15 cellular contexts compared by ENCODE assay signal in the genomic region with DNA sequence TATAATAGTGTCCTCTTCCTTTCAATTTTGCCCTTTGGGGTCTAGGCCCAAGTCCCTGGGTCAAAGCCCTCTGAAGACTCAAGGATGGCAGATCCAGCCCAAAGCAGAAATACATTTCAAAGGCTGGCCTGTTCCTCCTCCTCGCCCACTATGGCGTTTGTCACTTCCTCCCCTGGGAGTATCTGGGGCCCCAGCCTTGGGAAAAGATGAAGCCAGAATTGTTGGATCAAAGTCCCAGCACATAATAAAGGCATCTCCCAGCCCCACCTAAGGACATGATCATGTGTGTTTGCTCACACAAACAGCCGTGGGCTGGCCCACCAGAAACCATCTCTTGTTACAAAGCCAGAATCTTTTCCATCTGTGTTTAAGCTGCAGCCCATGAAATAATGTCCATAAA. TPM values are rescaled to one million over a fixed set of nuclear protein-coding genes. Genes with fewer than 3 reads are reported as not detected.
"Had no signal": no experiment of that assay in that cellular context is flagged by ENCODE, and none has a peak within 500 bp of the region (broad histone marks: within the 10 kb centered on the region; RNA-seq: fewer than 3 reads in every experiment).

No MANE protein-coding gene starts in this region.

- H3K4me2 ChIP-seq: SK-N-SH had no signal

- H3K9ac ChIP-seq: SK-N-SH had no signal

- DNase-seq: activated CD4-positive, alpha-beta T cell treated with anti-CD3 and anti-CD28 coated beads for 48 hours; activated CD8-positive, alpha-beta memory T cell treated with anti-CD3 and anti-CD28 coated beads for 24 hours; activated naive CD4-positive, alpha-beta T cell treated with Interleukin-2 at 50 U/mL for 16 hours; activated naive CD8-positive, alpha-beta T cell treated with anti-CD3 and anti-CD28 coated beads, Interleukin-2, amount 50 U/mL, for 24 hours; caudate nucleus; cortex of kidney; effector memory CD4-positive, alpha-beta T cell; hypothalamus; left cardiac atrium; mammary epithelial cell; nephron progenitor cell; SK-N-SH; stimulated activated CD4-positive, alpha-beta T cell treated with anti-CD3 and anti-CD28 coated beads, Interleukin-4, amount 100 ng/mL, for 4 hours; stimulated activated naive CD8-positive, alpha-beta T cell treated with anti-CD3 and anti-CD28 coated beads, Interleukin-15, amount 100 ng/mL, for 72 hours had no signal

- ATAC-seq: activated naive CD8-positive, alpha-beta T cell treated with anti-CD3 and anti-CD28 coated beads, Interleukin-2, amount 50 U/mL, for 24 hours; left cardiac atrium; stimulated activated naive CD8-positive, alpha-beta T cell treated with anti-CD3 and anti-CD28 coated beads, Interleukin-15, amount 100 ng/mL, for 72 hours; WTC11 had no signal

- H3K9me3 ChIP-seq: SK-N-SH had no signal

RNA-seq across cellular contexts. Expression of a gene that starts 50.0 kb away (rescaled TPM):
- polyA plus RNA-seq: mammary epithelial cell, SK-N-SH had no signal
